In the genomic region with DNA sequence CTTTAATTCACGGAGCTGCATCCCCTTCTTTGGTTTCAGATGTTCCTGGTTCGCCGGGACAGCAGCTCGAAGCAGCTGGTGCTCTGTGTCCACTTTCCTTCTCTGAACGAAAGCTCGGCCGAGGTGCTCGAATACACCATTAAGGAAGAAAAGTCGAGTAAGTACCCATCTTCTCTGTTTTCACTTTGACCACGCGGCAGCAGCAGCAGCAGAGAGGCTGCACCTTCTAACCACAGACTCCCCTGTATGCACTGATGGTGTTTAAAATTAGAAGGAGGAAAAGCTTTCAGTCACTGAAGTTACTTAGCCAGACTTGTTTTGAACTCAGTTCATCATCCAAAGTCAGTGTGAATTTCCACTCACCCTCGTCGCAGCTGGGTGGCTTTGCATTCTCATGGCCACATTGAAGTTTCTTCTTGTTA, we compare ENCODE assay signal across 12 cellular contexts.
DNase-seq lines count a peak whose midpoint lies in the region; ATAC-seq and TF ChIP-seq lines count a peak whose summit lies in the region.
"Had no signal": no experiment of that assay in that cellular context is flagged by ENCODE, and none has a peak within 500 bp of the region (broad histone marks: within the 10 kb centered on the region; RNA-seq: fewer than 3 reads in every experiment).

No MANE protein-coding gene starts in this region.

- H3K4ac ChIP-seq in H9 (ENCODE audit: low read depth, low read length): no peak overlapping the region

- H3K36me3 Mint-ChIP-seq in immature natural killer cell (peaks cover 29 to 42% (median 33%) of the 10 kb centered on the region in 3 donors), H9 (ENCODE audit: insufficient read depth in 1 of 3, low read depth in 3 of 3) (no peaks in the 10 kb centered on the region)

- peak; percentile 54 for ATAC-seq in GM18520 (IDR thresholded peaks at IDR 0.05; ENCODE audit: unreplicated experiment)
- peak; percentile 72 for ATAC-seq in GM21576 (IDR thresholded peaks at IDR 0.05; ENCODE audit: unreplicated experiment)
- ATAC-seq in HG03521 (IDR thresholded peaks at IDR 0.05; ENCODE audit: unreplicated experiment): peak; percentile 63
- ATAC-seq: upper lobe of right lung had no signal

- H3K14ac ChIP-seq in H9 (ENCODE audit: insufficient read depth, low read length): no peak overlapping the region

- H3K79me1 ChIP-seq in H9 (ENCODE audit: insufficient read depth, low read depth, low read length, poor library complexity, severe bottlenecking): no peaks in the 10 kb centered on the region

- WGBS in H9 (ENCODE audit: extremely low coverage, insufficient read length, low lambda C conversion rate): no CpG with 5 or more reads among the region's 13 CpGs

- no peaks in the 10 kb centered on the region for H3K27me3 ChIP-seq in H9 (ENCODE audit: insufficient read depth, low read length)
- H3K27me3 ChIP-seq: upper lobe of right lung had no signal

- H3K9me3 ChIP-seq in H9 (ENCODE audit: control insufficient read depth, low read depth, low read length): no peaks in the 10 kb centered on the region
- H3K9me3 ChIP-seq: upper lobe of right lung had no signal

- H3T11ph ChIP-seq in H9 (ENCODE audit: low read length): no peak overlapping the region

- no peak overlapping the region for H2AK5ac ChIP-seq in H9 (ENCODE audit: insufficient read length, low read length)

- H4K8ac ChIP-seq in H9 (replicated peaks; ENCODE audit: insufficient read length, low read depth, low read length): no peak overlapping the region

- no peak overlapping the region for H4K91ac ChIP-seq in H9 (ENCODE audit: insufficient read length, low read depth, low read length)

- no peak overlapping the region for H3K27ac ChIP-seq in H9 (ENCODE audit: insufficient read length, low read depth, low read length)
- H3K27ac ChIP-seq: upper lobe of right lung had no signal

- H3K4me2 ChIP-seq in H9 (ENCODE audit: insufficient read depth, insufficient read length, low read length): no peak overlapping the region

- peaks cover 4% of the 10 kb centered on the region for H3K4me1 ChIP-seq in H9 (ENCODE audit: insufficient read depth, low read length)
- H3K4me1 ChIP-seq: upper lobe of right lung had no signal

- no peak overlapping the region for H2BK20ac ChIP-seq in H9 (ENCODE audit: low read depth, low read length, poor library complexity, severe bottlenecking)

- no peak overlapping the region for H2AFZ ChIP-seq in H9 (ENCODE audit: low read length)

- no peaks in the 10 kb centered on the region for H3K9me3 Mint-ChIP-seq in immature natural killer cell
- H3K9me3 Mint-ChIP-seq in H9: no peaks in the 10 kb centered on the region; a peak in 1 of 5 replicates

- no peak overlapping the region for H3K9ac ChIP-seq in H9 (ENCODE audit: extremely low read depth, insufficient read length, low read length)

- no peak overlapping the region for H3K23ac ChIP-seq in H9 (ENCODE audit: insufficient read length, low read depth, low read length)

- peak overlapping the region; percentile 83 to 92 (median 86) for H3K4me3 Mint-ChIP-seq in immature natural killer cell
- no peak overlapping the region for H3K4me3 Mint-ChIP-seq in H9

- H2BK120ac ChIP-seq in H9 (ENCODE audit: low read depth, low read length, poor library complexity, severe bottlenecking): no peak overlapping the region

- no peak overlapping the region for H2BK12ac ChIP-seq in H9 (ENCODE audit: insufficient read length, low read depth, low read length)

- no peak overlapping the region for H2BK15ac ChIP-seq in H9 (ENCODE audit: low read depth, low read length)

- peaks cover 0 to 14% (median 7%) of the 10 kb centered on the region in 3 donors for H3K27me3 Mint-ChIP-seq in immature natural killer cell (ENCODE audit: low read depth in 3 of 3)
- no peaks in the 10 kb centered on the region; the same call in none of the 2 replicates for H3K27me3 Mint-ChIP-seq in H9 (ENCODE audit: low read depth)

- H4K20me1 ChIP-seq in H9 (ENCODE audit: control insufficient read depth, insufficient read depth, insufficient read length): no peaks in the 10 kb centered on the region

- H2BK5ac ChIP-seq in H9 (ENCODE audit: insufficient read length, low read length): no peak overlapping the region

- no peak overlapping the region for H3K56ac ChIP-seq in H9 (ENCODE audit: insufficient read length, low read depth, low read length)

- H3K79me2 ChIP-seq in H9 (ENCODE audit: insufficient read depth, low read length): no peaks in the 10 kb centered on the region

- no peak overlapping the region for H3K18ac ChIP-seq in H9 (ENCODE audit: insufficient read length, low read depth, low read length)

- peaks cover 84 to 97% of the 10 kb centered on the region in 2 donors for H3K4me1 Mint-ChIP-seq in immature natural killer cell
- peaks cover 14 to 16% of the 10 kb centered on the region in 2 experiments for H3K4me1 Mint-ChIP-seq in H9

- DNase-seq in immature natural killer cell: peak; percentile 62 to 69 (median 65)
- DNase-seq in NCI-H2107 (lab: John Stamatoyannopoulos, UW): no peak
- no peak for DNase-seq in H9
- no peak for DNase-seq in NCI-H2029 (lab: John Stamatoyannopoulos, UW)
- DNase-seq in NCI-H345 (lab: John Stamatoyannopoulos, UW): no peak
- DNase-seq: hippocampal formation, NCI-H510A treated with DMSO at 0.1 percent for 48 hours, retina, upper lobe of right lung had no signal

- H3K23me2 ChIP-seq in H9 (ENCODE audit: insufficient read length, low read depth, low read length, poor library complexity, severe bottlenecking): no peaks in the 10 kb centered on the region

- no peak for TF ChIP-seq CTCF in H9 (conservative IDR thresholded peaks at IDR 0.05)

- peak overlapping the region; percentile 90 to 98 (median 94) for H3K27ac Mint-ChIP-seq in immature natural killer cell
- H3K27ac Mint-ChIP-seq in H9: no peak overlapping the region; a peak in 1 of 7 replicates

- H4K5ac ChIP-seq in H9 (ENCODE audit: insufficient read length, low read depth, low read length): no peak overlapping the region

Comparison
In these comparisons a context has a peak if more than half of its experiments do, and no peak if none do; other contexts are left out.
1. DNase-seq: peak in immature natural killer cell (3 of 3); none in NCI-H2107 (single experiment), H9 (single experiment), NCI-H2029 (single experiment) and NCI-H345 (single experiment).
2. H3K27ac Mint-ChIP-seq: peak in immature natural killer cell (6 of 6); none in H9 (0 of 3).
3. H3K4me3 Mint-ChIP-seq: peak in immature natural killer cell (5 of 5); none in H9 (0 of 2).
4. Peak in every context shown above with its lines, with median percentiles within 50 percentile points of each other: ATAC-seq.